In the genomic region with DNA sequence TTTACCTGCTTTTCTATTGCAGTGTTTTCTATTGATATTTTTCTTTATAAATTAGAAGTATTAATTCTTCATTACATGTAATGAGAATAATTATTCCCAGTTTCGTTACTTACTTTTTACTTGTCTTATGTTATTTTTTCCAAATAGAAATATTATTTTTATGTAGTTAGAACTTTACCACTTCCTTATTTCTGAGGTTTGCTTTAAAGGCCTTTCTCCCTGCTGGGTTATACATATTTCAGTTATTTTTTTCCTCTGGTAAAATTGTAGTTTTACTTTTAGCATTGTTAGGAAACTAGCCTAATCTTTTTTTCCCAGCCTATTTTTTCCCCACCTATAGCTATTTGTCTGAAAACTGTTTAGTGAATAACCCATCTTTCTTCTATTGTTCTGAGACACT, we compare ENCODE assay signal across 14 cellular contexts.
"Had no signal": no experiment of that assay in that cellular context is flagged by ENCODE, and none has a peak within 500 bp of the region (broad histone marks: within the 10 kb centered on the region; RNA-seq: fewer than 3 reads in every experiment).

No MANE protein-coding gene starts in this region.

- H3K36me3 ChIP-seq: ovary, tibial nerve, vagina had no signal

- H3K27ac ChIP-seq: body of pancreas, epithelial cell of prostate, hepatocyte, ovary, tibial nerve, vagina had no signal

- H3K9me3 ChIP-seq: body of pancreas, ovary, tibial nerve, vagina had no signal

- H3K9me3 Mint-ChIP-seq: central memory CD8-positive, alpha-beta T cell; effector memory CD8-positive, alpha-beta T cell had no signal

- H3K27ac Mint-ChIP-seq: activated CD4-positive, alpha-beta memory T cell treated with anti-CD3 and anti-CD28 coated beads for 36 hours had no signal

- H3K27me3 Mint-ChIP-seq: activated CD4-positive, alpha-beta memory T cell treated with anti-CD3 and anti-CD28 coated beads for 36 hours; central memory CD8-positive, alpha-beta T cell; effector memory CD8-positive, alpha-beta T cell had no signal

- DNase-seq: activated CD4-positive, alpha-beta memory T cell treated with anti-CD3 and anti-CD28 coated beads for 36 hours; activated CD4-positive, alpha-beta T cell treated with anti-CD3 and anti-CD28 coated beads for 1 hour; activated T-cell treated with anti-CD3 and anti-CD28 coated beads, Interleukin-2, amount 50 U/mL, for 4 hours; body of pancreas; effector memory CD8-positive, alpha-beta T cell; mesendoderm; ovary; retina; T-helper 9 cell had no signal

- H3K4me3 ChIP-seq: body of pancreas, hepatocyte, ovary, tibial nerve, vagina had no signal

- H3K4me1 ChIP-seq: vagina had no signal

- ATAC-seq: activated T-cell treated with anti-CD3 and anti-CD28 coated beads, Interleukin-2, amount 50 U/mL, for 4 hours; body of pancreas; effector memory CD8-positive, alpha-beta T cell had no signal

- H3K27me3 ChIP-seq: body of pancreas, hepatocyte, ovary, tibial nerve, vagina had no signal

- H2AFZ ChIP-seq: hepatocyte had no signal

- H3K4me2 ChIP-seq: hepatocyte had no signal

- H3K4me3 Mint-ChIP-seq: activated CD4-positive, alpha-beta memory T cell treated with anti-CD3 and anti-CD28 coated beads for 36 hours; activated T-cell treated with anti-CD3 and anti-CD28 coated beads, Interleukin-2, amount 50 U/mL, for 4 hours; central memory CD8-positive, alpha-beta T cell; effector memory CD8-positive, alpha-beta T cell had no signal
